Comparison of ENCODE assay signal across 5 cellular contexts in genomic region chr15:39992953-39993352, GRCh38. TPM values are rescaled to one million over a fixed set of nuclear protein-coding genes. Genes with fewer than 3 reads are reported as not detected.
DNase-seq lines count a peak whose midpoint lies in the region; ATAC-seq, FAIRE-seq and TF ChIP-seq lines count a peak whose summit lies in the region.
"Not testable (repeated sequence)": the region's sequence is repeated elsewhere in the genome, so short reads cannot be mapped to it uniquely, and the experiment has no call there.

No MANE protein-coding gene starts in this region.

- not testable (repeated sequence) for H3K9me3 Mint-ChIP-seq in activated T-helper 1 cell treated with anti-CD3 and anti-CD28 coated beads, Interleukin-12 subunit alpha, Interleukin-12 subunit beta, Interleukin-2, Interleukin-4 antibody, amounts not matched to agents 30 ng/mL and 10 ng/mL and 1 ng/mL, durations not matched to agents 14 hours and 24 hours and 36 hours; endothelial cell (ENCODE audit: unreplicated experiment)

- H3K27ac ChIP-seq in K562 (ENCODE audit: extremely low read depth, low read depth, low read length) = not testable (repeated sequence)

- not testable (repeated sequence) for FAIRE-seq in K562 (lab: Jason Lieb, UNC)

- not testable (repeated sequence) for H3K9me3 ChIP-seq in K562 (replicated peaks; ENCODE audit: control insufficient read depth, insufficient read depth, low read depth, low read length)

- H4K20me1 ChIP-seq in K562 (replicated peaks; ENCODE audit: control insufficient read depth, insufficient read depth, low read length) = not testable (repeated sequence)

- H3K4me1 ChIP-seq in K562 (replicated peaks in 1 of 2; ENCODE audit: control insufficient read depth in 2 of 2, insufficient read depth in 2 of 2, low read length in 2 of 2) = not testable (repeated sequence)

- H3K9ac ChIP-seq in K562 (ENCODE audit: insufficient read depth in 1 of 2, low read depth in 2 of 2, low read length in 2 of 2) = not testable (repeated sequence)

- not testable (repeated sequence) for TF ChIP-seq EP300 in K562 (IDR thresholded peaks at IDR 0.05; ENCODE audit: low read length)

- CTCF ChIA-PET in K562 (lab: Yijun Ruan, JAX; ENCODE audit: low intra/inter-chr PET ratio) = not testable (repeated sequence)

- ATAC-seq in K562 = not testable (repeated sequence)

- H3K4me3 Mint-ChIP-seq in activated T-helper 1 cell treated with anti-CD3 and anti-CD28 coated beads, Interleukin-12 subunit alpha, Interleukin-12 subunit beta, Interleukin-2, Interleukin-4 antibody, amounts not matched to agents 30 ng/mL and 10 ng/mL and 1 ng/mL, durations not matched to agents 14 hours and 24 hours and 36 hours = not testable (repeated sequence)
- peak overlapping the region; percentile 79 for H3K4me3 Mint-ChIP-seq in endothelial cell (ENCODE audit: unreplicated experiment)

- not testable (repeated sequence) for H3K27me3 ChIP-seq in K562 (ENCODE audit: control insufficient read depth in 2 of 2, insufficient read depth in 2 of 2, low read length in 2 of 2)

- H3K4me1 Mint-ChIP-seq in activated T-helper 1 cell treated with anti-CD3 and anti-CD28 coated beads, Interleukin-12 subunit alpha, Interleukin-12 subunit beta, Interleukin-2, Interleukin-4 antibody, amounts not matched to agents 30 ng/mL and 10 ng/mL and 1 ng/mL, durations not matched to agents 14 hours and 24 hours and 36 hours (ENCODE audit: low read depth); endothelial cell (ENCODE audit: unreplicated experiment): not testable (repeated sequence)

- in situ Hi-C loops in K562 (cut with MboI) = not testable (repeated sequence)

- TF ChIP-seq CTCF in K562 (IDR thresholded peaks at IDR 0.05 in 2 of 3, conservative IDR thresholded peaks at IDR 0.05 in 1 of 3; ENCODE audit: insufficient read depth in 2 of 3, low read depth in 1 of 3, low read length in 3 of 3); endothelial cell (IDR thresholded peaks at IDR 0.05; ENCODE audit: unreplicated experiment): not testable (repeated sequence)

- H3K4me2 ChIP-seq in K562 (ENCODE audit: insufficient read depth, low read length) = not testable (repeated sequence)

- WGBS in K562 (ENCODE audit: insufficient coverage, low coverage, missing lambda C conversion rate) = no CpG with 5 or more reads among the region's 5 CpGs

- peaks cover 61% of the 10 kb centered on the region; the same call in 2 of the 3 replicates for H3K36me3 ChIP-seq in K562 (ENCODE audit: control insufficient read depth, insufficient read depth, low read length)

- peak overlapping the region; percentile 29 for H3K27ac Mint-ChIP-seq in activated T-helper 1 cell treated with anti-CD3 and anti-CD28 coated beads, Interleukin-12 subunit alpha, Interleukin-12 subunit beta, Interleukin-2, Interleukin-4 antibody, amounts not matched to agents 30 ng/mL and 10 ng/mL and 1 ng/mL, durations not matched to agents 14 hours and 24 hours and 36 hours
- H3K27ac Mint-ChIP-seq in endothelial cell (ENCODE audit: unreplicated experiment) = not testable (repeated sequence)

- BruUV-seq in K562 (replicated peaks; lab: Mats Ljungman, UMichigan) = not testable (repeated sequence)

- not testable (repeated sequence) for H2AFZ ChIP-seq in K562 (ENCODE audit: low read depth, low read length)

- H3K79me2 ChIP-seq in K562 (ENCODE audit: control insufficient read depth, insufficient read depth, low read length) = not testable (repeated sequence)

- intact Hi-C loops in activated T-helper 1 cell treated with anti-CD3 and anti-CD28 coated beads, Interleukin-12 subunit alpha, Interleukin-12 subunit beta, Interleukin-2, Interleukin-4 antibody, amounts not matched to agents 30 ng/mL and 10 ng/mL and 1 ng/mL, durations not matched to agents 14 hours and 24 hours and 36 hours (cut with micrococcal nuclease); K562 (cut with micrococcal nuclease): not testable (repeated sequence)

- DNase-seq in DMS 273 (lab: John Stamatoyannopoulos, UW; ENCODE audit: unreplicated experiment) = peak; percentile 31
- DNase-seq in NCI-H69 (lab: John Stamatoyannopoulos, UW) = peak; percentile 12
- not testable (repeated sequence) for DNase-seq in activated T-helper 1 cell treated with anti-CD3 and anti-CD28 coated beads, Interleukin-12 subunit alpha, Interleukin-12 subunit beta, Interleukin-2, Interleukin-4 antibody, amounts not matched to agents 30 ng/mL and 10 ng/mL and 1 ng/mL, durations not matched to agents 14 hours and 24 hours and 36 hours (ENCODE audit: low spot score); K562 (ENCODE audit: extremely low read depth in 1 of 4, low spot score in 3 of 4); endothelial cell (ENCODE audit: low spot score)

- not testable (repeated sequence) for TF ChIP-seq RAD21 in K562 (CRISPR knock-in tag; conservative IDR thresholded peaks at IDR 0.05 in 1 of 2, IDR thresholded peaks at IDR 0.05 in 1 of 2)

- not testable (repeated sequence) for TF ChIP-seq POLR2A in K562 (conservative IDR thresholded peaks at IDR 0.05)

- H3K27me3 Mint-ChIP-seq in activated T-helper 1 cell treated with anti-CD3 and anti-CD28 coated beads, Interleukin-12 subunit alpha, Interleukin-12 subunit beta, Interleukin-2, Interleukin-4 antibody, amounts not matched to agents 30 ng/mL and 10 ng/mL and 1 ng/mL, durations not matched to agents 14 hours and 24 hours and 36 hours (ENCODE audit: insufficient read depth); endothelial cell (ENCODE audit: unreplicated experiment): not testable (repeated sequence)

- POLR2A ChIA-PET in K562 (lab: Yijun Ruan, JAX) = not testable (repeated sequence)

- not testable (repeated sequence) for H3K9me1 ChIP-seq in K562 (ENCODE audit: control insufficient read depth, insufficient read depth, low read length)

- peaks cover 48% of the 10 kb centered on the region for H3K36me3 Mint-ChIP-seq in activated T-helper 1 cell treated with anti-CD3 and anti-CD28 coated beads, Interleukin-12 subunit alpha, Interleukin-12 subunit beta, Interleukin-2, Interleukin-4 antibody, amounts not matched to agents 30 ng/mL and 10 ng/mL and 1 ng/mL, durations not matched to agents 14 hours and 24 hours and 36 hours (ENCODE audit: low read depth)
- H3K36me3 Mint-ChIP-seq in endothelial cell (ENCODE audit: low read depth, unreplicated experiment) = peaks cover 32% of the 10 kb centered on the region

- not testable (repeated sequence) for H3K4me3 ChIP-seq in K562

TF ChIP-seq in K562, 482 proteins besides CTCF, POLR2A, EP300 and RAD21:
- TF ChIP-seq HNRNPLL (IDR thresholded peaks at IDR 0.05; ENCODE audit: low read depth, low read length, poor library complexity, severe bottlenecking) = peak; percentile 20
- TF ChIP-seq NFIC (IDR thresholded peaks at IDR 0.05) = peak; percentile 60
TF ChIP-seq in K562: peak in this region for 2; not testable (repeated sequence) for 480.

RNA-seq across cellular contexts. Expression of gene SRP14, which starts 46.0 kb away (rescaled TPM):
- total RNA-seq in activated T-helper 1 cell treated with anti-CD3 and anti-CD28 coated beads, Interleukin-12 subunit alpha, Interleukin-12 subunit beta, Interleukin-2, Interleukin-4 antibody, amounts not matched to agents 30 ng/mL and 10 ng/mL and 1 ng/mL, durations not matched to agents 14 hours and 24 hours and 36 hours = 144 and 147 TPM in 2 replicates
- total RNA-seq in K562 (2011; cell fraction: chromatin; rRNA removed; ENCODE audit: low replicate concordance) = 30.2 and 39.1 TPM in 2 replicates
- 32.4 and 37.0 TPM in 2 replicates for total RNA-seq in K562 (2011; cell fraction: nucleolus; rRNA removed)
- total RNA-seq in K562 (2011; cell fraction: nucleoplasm; rRNA removed) = 49.5 and 55.9 TPM in 2 replicates
- total RNA-seq in K562 (2014; rRNA removed) (409 and 442 TPM in 2 replicates), K562 (2014; rRNA removed; fragmentation: Illumina TruSeq; extraction: Trizol) (165 and 189 TPM in 2 replicates), K562 (2015; rRNA removed; fragmentation: Illumina TruSeq; extraction: Trizol) (167 and 189 TPM in 2 replicates), K562 (2021) (155 and 161 TPM in 2 replicates), endothelial cell (ENCODE audit: unreplicated experiment) (235 TPM)
- polyA plus RNA-seq in K562 (2011; rRNA removed) (353 and 402 TPM in 2 replicates), K562 (2014; fragmentation: Illumina TruSeq; extraction: Trizol) (314 and 378 TPM in 2 replicates), K562 (2014; fragmentation: Nextera tagmentation; extraction: Ambion mirVana) (1,000 to 10,000 TPM; 1,071 to 1,097 TPM), K562 (2014; rRNA removed) (657 and 689 TPM in 2 replicates)
- polyA plus RNA-seq in K562 (2011; cell fraction: cytosol; rRNA removed) = 142 and 212 TPM in 2 replicates
- polyA plus RNA-seq in K562 (2011; cell fraction: nucleus; rRNA removed) = 80.9 and 136 TPM in 2 replicates
- polyA plus RNA-seq in K562 (2012) = 199 and 317 TPM in 2 replicates
- polyA minus RNA-seq in K562 (2011; rRNA and poly(A)+ RNA removed) = 128 and 133 TPM in 2 replicates
- 40.4 and 48.7 TPM in 2 replicates for polyA minus RNA-seq in K562 (2011; cell fraction: cytosol; rRNA and poly(A)+ RNA removed)
- polyA minus RNA-seq in K562 (2011; cell fraction: nucleus; rRNA and poly(A)+ RNA removed) = 28.3 and 45.9 TPM in 2 replicates

RNA-seq across cellular contexts. Expression of gene EIF2AK4, which starts 59.0 kb away (rescaled TPM):
- total RNA-seq in activated T-helper 1 cell treated with anti-CD3 and anti-CD28 coated beads, Interleukin-12 subunit alpha, Interleukin-12 subunit beta, Interleukin-2, Interleukin-4 antibody, amounts not matched to agents 30 ng/mL and 10 ng/mL and 1 ng/mL, durations not matched to agents 14 hours and 24 hours and 36 hours = 51.5 and 54.2 TPM in 2 replicates
- 36.6 and 64.0 TPM in 2 replicates for total RNA-seq in K562 (2011; cell fraction: chromatin; rRNA removed; ENCODE audit: low replicate concordance)
- 19.7 and 27.4 TPM in 2 replicates for total RNA-seq in K562 (2011; cell fraction: nucleolus; rRNA removed)
- 32.8 and 57.2 TPM in 2 replicates for total RNA-seq in K562 (2011; cell fraction: nucleoplasm; rRNA removed)
- total RNA-seq in K562 (2014; rRNA removed) (24.7 and 32.2 TPM in 2 replicates), K562 (2014; rRNA removed; fragmentation: Illumina TruSeq; extraction: Trizol) (32.9 and 34.8 TPM in 2 replicates), K562 (2015; rRNA removed; fragmentation: Illumina TruSeq; extraction: Trizol) (34.8 and 35.2 TPM in 2 replicates), K562 (2021) (28.2 and 28.7 TPM in 2 replicates), endothelial cell (ENCODE audit: unreplicated experiment) (42.0 TPM)
- polyA plus RNA-seq in K562 (2011; rRNA removed) (35.9 and 36.1 TPM in 2 replicates), K562 (2014; fragmentation: Illumina TruSeq; extraction: Trizol) (30.5 and 37.3 TPM in 2 replicates), K562 (2014; fragmentation: Nextera tagmentation; extraction: Ambion mirVana) (10 to 100 TPM; 15.9 to 23.1 TPM), K562 (2014; rRNA removed) (28.5 and 29.9 TPM in 2 replicates)
- polyA plus RNA-seq in K562 (2011; cell fraction: cytosol; rRNA removed) = 24.3 and 31.5 TPM in 2 replicates
- 13.4 and 15.1 TPM in 2 replicates for polyA plus RNA-seq in K562 (2011; cell fraction: nucleus; rRNA removed)
- polyA plus RNA-seq in K562 (2012) = 21.9 and 32.3 TPM in 2 replicates
- polyA minus RNA-seq in K562 (2011; rRNA and poly(A)+ RNA removed) = 56.9 and 64.1 TPM in 2 replicates
- polyA minus RNA-seq in K562 (2011; cell fraction: cytosol; rRNA and poly(A)+ RNA removed) = 21.5 and 25.9 TPM in 2 replicates
- polyA minus RNA-seq in K562 (2011; cell fraction: nucleus; rRNA and poly(A)+ RNA removed) = 20.3 and 41.9 TPM in 2 replicates
